In the genomic region with DNA sequence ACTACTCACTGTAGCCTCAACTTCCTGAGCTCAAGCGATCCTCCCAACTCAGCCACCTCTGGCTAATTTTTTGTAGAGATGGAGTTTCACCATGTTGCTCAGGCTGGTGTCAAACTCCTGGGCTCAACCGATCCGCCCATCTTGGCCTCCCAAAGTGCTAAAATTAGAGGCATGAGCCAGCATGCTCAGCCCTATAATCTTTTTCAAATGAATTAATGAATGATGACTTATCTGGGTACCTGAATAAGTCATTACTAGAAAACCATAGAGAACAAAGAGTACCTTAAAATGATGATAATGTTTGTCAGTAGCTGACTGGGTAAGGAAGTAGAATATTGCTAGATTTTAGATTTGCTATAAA, we compare ENCODE assay signal across 15 cellular contexts. TPM values are rescaled to one million over a fixed set of nuclear protein-coding genes. Genes with fewer than 3 reads are reported as not detected.
DNase-seq lines count a peak whose midpoint lies in the region; ATAC-seq lines count a peak whose summit lies in the region.
"Had no signal": no experiment of that assay in that cellular context is flagged by ENCODE, and none has a peak within 500 bp of the region (broad histone marks: within the 10 kb centered on the region; RNA-seq: fewer than 3 reads in every experiment).

No MANE protein-coding gene starts in this region.

- H3K4me1 ChIP-seq in skeletal muscle tissue (ENCODE audit: control insufficient read depth in 3 of 3, insufficient read depth in 3 of 3, low read length in 3 of 3), result peaks cover 20 to 44% (median 28%) of the 10 kb centered on the region in 3 donors
- H3K4me1 ChIP-seq: parathyroid adenoma had no signal

- no peaks in the 10 kb centered on the region for H3K27me3 ChIP-seq in skeletal muscle tissue (ENCODE audit: control insufficient read depth in 3 of 3, insufficient read depth in 3 of 3, low read length in 3 of 3)

- no peaks in the 10 kb centered on the region for H3K9me3 Mint-ChIP-seq in activated naive CD8-positive, alpha-beta T cell treated with anti-CD3 and anti-CD28 coated beads, Interleukin-2, amount 50 U/mL, for 24 hours

- intact Hi-C loops in left ventricle myocardium superior (cut with micrococcal nuclease), result no loop called here

- H3K27me3 Mint-ChIP-seq in activated naive CD8-positive, alpha-beta T cell treated with anti-CD3 and anti-CD28 coated beads, Interleukin-2, amount 50 U/mL, for 24 hours, result no peaks in the 10 kb centered on the region

- H3K36me3 Mint-ChIP-seq in activated naive CD8-positive, alpha-beta T cell treated with anti-CD3 and anti-CD28 coated beads, Interleukin-2, amount 50 U/mL, for 24 hours (ENCODE audit: low read depth), result peaks cover 46% of the 10 kb centered on the region

- no peaks in the 10 kb centered on the region for H3K9me3 ChIP-seq in skeletal muscle tissue (ENCODE audit: control insufficient read depth in 3 of 3, low read length in 3 of 3)

- no peaks in the 10 kb centered on the region for H3K36me3 ChIP-seq in skeletal muscle tissue (ENCODE audit: control insufficient read depth in 3 of 3, insufficient read depth in 3 of 3, low read length in 3 of 3)

- no peak overlapping the region for H3K9ac ChIP-seq in skeletal muscle tissue (ENCODE audit: low read depth in 1 of 3, low read length in 3 of 3)
- H3K9ac ChIP-seq: parathyroid adenoma had no signal

- H3K4me3 ChIP-seq in skeletal muscle tissue (ENCODE audit: low read length in 3 of 3), result no peak overlapping the region

- no peak for DNase-seq in activated CD4-positive, CD25-positive, alpha-beta regulatory T cell treated with anti-CD3 and anti-CD28 coated beads, Interleukin-2, amount 50 U/mL, for 72 hours
- DNase-seq in activated naive CD8-positive, alpha-beta T cell treated with anti-CD3 and anti-CD28 coated beads, Interleukin-2, amount 50 U/mL, for 24 hours, result no peak
- DNase-seq in left ventricle myocardium superior (no peak), GM19238 (ENCODE audit: insufficient read length, low spot score) (no peak)
- DNase-seq: DMS79 treated with DMSO at 0.1 percent for 48 hours, IMR-90, islet precursor cell, NCI-H1930 had no signal

- peak; percentile 71 to 76 for ATAC-seq in activated CD4-positive, CD25-positive, alpha-beta regulatory T cell treated with anti-CD3 and anti-CD28 coated beads, Interleukin-2, amount 50 U/mL, for 24 hours
- peak; percentile 44 for ATAC-seq in HG03175 (IDR thresholded peaks at IDR 0.05; ENCODE audit: unreplicated experiment)
- ATAC-seq in activated naive CD8-positive, alpha-beta T cell treated with anti-CD3 and anti-CD28 coated beads, Interleukin-2, amount 50 U/mL, for 24 hours, result peak; percentile 31
- no peak for ATAC-seq in left ventricle myocardium superior
- ATAC-seq in HG03460 (IDR thresholded peaks at IDR 0.05; ENCODE audit: unreplicated experiment), result no peak

- peak overlapping the region; percentile 3 for H3K27ac ChIP-seq in skeletal muscle tissue (ENCODE audit: low read depth, low read length)
- H3K27ac ChIP-seq: 22Rv1, parathyroid adenoma, VCaP had no signal

- peak overlapping the region; percentile 45 for H3K4me3 Mint-ChIP-seq in activated naive CD8-positive, alpha-beta T cell treated with anti-CD3 and anti-CD28 coated beads, Interleukin-2, amount 50 U/mL, for 24 hours

- peaks cover 100% of the 10 kb centered on the region for H3K4me1 Mint-ChIP-seq in activated naive CD8-positive, alpha-beta T cell treated with anti-CD3 and anti-CD28 coated beads, Interleukin-2, amount 50 U/mL, for 24 hours

- peak overlapping the region; percentile 86 for H3K27ac Mint-ChIP-seq in activated naive CD8-positive, alpha-beta T cell treated with anti-CD3 and anti-CD28 coated beads, Interleukin-2, amount 50 U/mL, for 24 hours

RNA-seq across cellular contexts. Expression of a gene that starts 13.8 kb away (rescaled TPM):
- total RNA-seq in skeletal muscle tissue, result 21.9 TPM
- 23.7 TPM for total RNA-seq in left ventricle myocardium superior

RNA-seq across cellular contexts. Expression of a gene that starts 24.5 kb away (rescaled TPM):
- total RNA-seq in skeletal muscle tissue, result 19.8 TPM
- 21.1 TPM for total RNA-seq in left ventricle myocardium superior

Comparison
In these comparisons a context has a peak if more than half of its experiments do, and no peak if none do; other contexts are left out.
1. ATAC-seq: peak in activated CD4-positive, CD25-positive, alpha-beta regulatory T cell treated with anti-CD3 and anti-CD28 coated beads, Interleukin-2, amount 50 U/mL, for 24 hours (2 of 2), HG03175 (single experiment) and activated naive CD8-positive, alpha-beta T cell treated with anti-CD3 and anti-CD28 coated beads, Interleukin-2, amount 50 U/mL, for 24 hours (single experiment); none in left ventricle myocardium superior (single experiment) and HG03460 (single experiment).